8 cellular contexts compared by ENCODE assay signal in the genomic region with DNA sequence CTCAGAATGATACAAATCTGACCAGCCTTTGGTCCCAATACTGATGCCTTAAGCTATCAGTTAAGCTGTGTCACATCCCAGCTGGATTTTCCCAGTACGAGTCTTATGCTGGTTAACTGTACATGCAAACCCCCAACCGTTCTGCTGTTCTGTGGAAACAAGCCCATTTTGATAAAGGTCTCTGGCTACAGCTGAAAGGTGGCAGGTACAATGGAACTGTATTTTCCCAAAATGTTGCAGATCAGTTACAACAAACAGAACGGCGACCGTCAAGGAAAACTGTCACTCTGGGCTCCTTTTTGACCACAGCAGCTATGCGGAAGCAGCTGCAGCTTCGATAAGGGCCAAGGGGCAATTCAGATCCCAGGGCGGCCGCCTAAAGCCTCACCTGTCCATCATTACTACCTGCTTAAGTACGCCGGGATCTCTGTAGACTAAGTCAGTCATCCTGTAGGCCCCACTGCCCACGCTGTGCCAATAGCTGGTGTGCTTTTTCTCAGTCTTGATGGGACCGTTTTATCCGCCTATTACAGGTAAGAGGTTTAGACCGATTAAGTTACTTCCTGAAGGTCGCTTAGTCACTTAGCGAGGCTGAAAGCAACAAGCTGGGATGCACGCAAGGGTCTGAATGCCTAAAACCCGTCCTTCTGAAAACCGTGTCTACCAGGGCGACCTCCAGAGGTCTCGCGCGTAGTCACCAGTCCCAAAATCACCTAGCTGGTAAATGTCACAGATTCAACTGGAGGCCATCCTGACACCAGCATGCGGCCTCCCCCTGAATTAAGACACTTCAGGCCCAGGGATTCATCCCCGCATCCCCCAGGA. TPM values are rescaled to one million over a fixed set of nuclear protein-coding genes. Genes with fewer than 3 reads are reported as not detected.
DNase-seq lines count a peak whose midpoint lies in the region; ATAC-seq and TF ChIP-seq lines count a peak whose summit lies in the region.

No MANE protein-coding gene starts in this region.

- DNase-seq in Ammon's horn (ENCODE audit: low spot score) (peak; percentile 44), Peyer's patch (peak; percentile 44 to 79 (median 75)), right cardiac atrium (peak in 1 of 3 donors; percentile 63), renal cortical epithelial cell (ENCODE audit: low read depth) (peak; percentile 41), sciatic nerve (ENCODE audit: low spot score) (no peak)

- peaks cover 24% of the 10 kb centered on the region for H3K36me3 Mint-ChIP-seq in activated naive CD8-positive, alpha-beta T cell

- intact Hi-C loops in right cardiac atrium (cut with DNase I), result no loop called here
- intact Hi-C loops in sciatic nerve (cut with DNase I), result no loop called here

- peak overlapping the region; percentile 99 for H3K4me3 Mint-ChIP-seq in activated naive CD8-positive, alpha-beta T cell

- H3K9me3 Mint-ChIP-seq in activated naive CD8-positive, alpha-beta T cell (ENCODE audit: low read depth), result no peaks in the 10 kb centered on the region

- no peaks in the 10 kb centered on the region for H3K27me3 Mint-ChIP-seq in activated naive CD8-positive, alpha-beta T cell

- H3K4me1 ChIP-seq in Peyer's patch, result peaks cover 0 to 14% (median 3%) of the 10 kb centered on the region in 4 donors
- peaks cover 7% of the 10 kb centered on the region for H3K4me1 ChIP-seq in right cardiac atrium (ENCODE audit: control insufficient read depth, insufficient read depth, low read length)

- ATAC-seq in GM18517 (IDR thresholded peaks at IDR 0.05; ENCODE audit: unreplicated experiment) (peak; percentile 11), HG03196 (IDR thresholded peaks at IDR 0.05; ENCODE audit: unreplicated experiment) (peak; percentile 20), right cardiac atrium (peak; percentile 23 to 31), sciatic nerve (no peak)

- under 1% methylated on average over 26 of the region's 26 CpGs for WGBS in right cardiac atrium

- no peaks in the 10 kb centered on the region for H3K9me3 ChIP-seq in Peyer's patch
- no peaks in the 10 kb centered on the region for H3K9me3 ChIP-seq in right cardiac atrium (ENCODE audit: control insufficient read depth, low read length)

- H3K27ac Mint-ChIP-seq in activated naive CD8-positive, alpha-beta T cell, result peak overlapping the region; percentile 97

- peaks cover 34% of the 10 kb centered on the region for H3K4me1 Mint-ChIP-seq in activated naive CD8-positive, alpha-beta T cell (ENCODE audit: low read depth)

- H3K27me3 ChIP-seq in Peyer's patch, result no peaks in the 10 kb centered on the region
- no peaks in the 10 kb centered on the region for H3K27me3 ChIP-seq in right cardiac atrium (ENCODE audit: control insufficient read depth, insufficient read depth)

- peak; percentile 46 to 50 for TF ChIP-seq POLR2A in Peyer's patch (IDR thresholded peaks at IDR 0.05)

- peaks cover 0 to 39% (median 0%) of the 10 kb centered on the region in 3 donors for H3K36me3 ChIP-seq in Peyer's patch

- TF ChIP-seq CTCF in Peyer's patch (IDR thresholded peaks at IDR 0.05), result no peak

- H3K4me3 ChIP-seq in Peyer's patch, result peak overlapping the region; percentile 64 to 86 (median 78)
- peak overlapping the region; percentile 70 for H3K4me3 ChIP-seq in right cardiac atrium (ENCODE audit: low read length)

- H3K27ac ChIP-seq in Peyer's patch, result peak overlapping the region; percentile 84 to 87 (median 86)
- peak overlapping the region; percentile 85 for H3K27ac ChIP-seq in right cardiac atrium (ENCODE audit: low read length)

RNA-seq across cellular contexts. Expression of gene RAB42, which starts 11.1 kb away (rescaled TPM):
- total RNA-seq in Peyer's patch (1 to 10 TPM; 1.8 to 6.6 (median 4.6) TPM), right cardiac atrium (1 to 10 TPM; 1.3 to 1.8 (median 1.4) TPM), renal cortical epithelial cell (49.0 and 241 TPM in 2 replicates), sciatic nerve (5.8 TPM)
- polyA plus RNA-seq in right cardiac atrium, result 0.59 TPM

RNA-seq across cellular contexts. Expression of gene TRNAU1AP, which starts 28.0 kb away (rescaled TPM):
- total RNA-seq in Peyer's patch, result 10 to 100 TPM; 12.3 to 48.7 (median 25.4) TPM
- 10 to 100 TPM; 13.4 to 19.0 (median 16.1) TPM for total RNA-seq in right cardiac atrium
- 17.0 TPM for polyA plus RNA-seq in right cardiac atrium
- 24.7 and 46.9 TPM in 2 replicates for total RNA-seq in renal cortical epithelial cell
- total RNA-seq in sciatic nerve, result 31.0 TPM
